7 cellular contexts compared by ENCODE assay signal in the genomic region with DNA sequence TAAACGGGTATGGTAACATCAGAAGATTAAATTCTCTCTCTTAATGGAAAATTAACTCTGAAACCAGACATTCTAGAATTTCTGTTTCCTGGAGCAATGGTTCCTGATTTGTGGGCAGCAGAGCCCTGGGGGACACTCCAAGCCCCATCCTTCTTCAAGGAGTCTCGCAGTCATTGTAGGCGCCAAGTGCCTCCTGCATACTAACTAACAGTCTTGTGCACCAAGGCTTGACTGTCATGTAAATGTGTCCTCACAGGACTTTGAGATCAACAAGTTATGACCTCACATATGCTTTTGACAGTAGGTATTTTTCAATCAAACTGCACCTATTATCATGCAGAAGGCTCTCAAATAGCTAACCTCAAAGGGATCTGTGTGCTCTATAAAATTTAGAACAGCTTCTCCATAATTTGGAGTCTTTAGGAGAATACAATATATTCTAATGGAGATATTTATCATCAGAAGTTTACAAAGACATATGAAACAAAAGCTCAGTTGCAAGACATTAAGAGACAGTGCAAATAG.
"Had no signal": no experiment of that assay in that cellular context is flagged by ENCODE, and none has a peak within 500 bp of the region (broad histone marks: within the 10 kb centered on the region; RNA-seq: fewer than 3 reads in every experiment).

No MANE protein-coding gene starts in this region.

- FAIRE-seq: G401.6, GM12878, GM12891, GM12892, GM18507 had no signal

- DNase-seq: GDM1, GF-D8 had no signal

- H3K4me3 ChIP-seq: GM12878 had no signal

- ATAC-seq: GM12878 had no signal
